ENCODE assay signal across 28 cellular contexts in the genomic region with DNA sequence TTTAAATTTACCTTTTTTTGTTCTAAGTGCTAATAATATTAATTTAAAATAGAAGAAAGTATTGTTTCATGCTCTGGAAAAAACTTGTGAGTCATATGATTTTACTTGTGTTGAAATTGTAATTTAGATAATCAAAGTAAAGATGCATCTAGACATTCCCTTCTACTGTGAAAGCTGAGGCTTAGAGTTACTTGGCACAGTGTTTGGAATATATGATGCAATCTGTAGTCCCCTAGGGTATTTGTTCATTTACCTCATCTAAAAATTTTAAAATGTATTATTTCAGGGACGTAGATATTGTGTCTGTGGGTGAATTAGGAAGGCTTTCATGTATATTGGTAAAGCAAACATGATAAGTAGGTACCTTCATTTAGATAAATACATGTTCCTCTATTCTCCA.
"Had no signal": no experiment of that assay in that cellular context is flagged by ENCODE, and none has a peak within 500 bp of the region (broad histone marks: within the 10 kb centered on the region; RNA-seq: fewer than 3 reads in every experiment).

No MANE protein-coding gene starts in this region.

- H3K36me3 Mint-ChIP-seq: activated naive CD4-positive, alpha-beta T cell treated with anti-CD3 and anti-CD28 coated beads, Interleukin-2, amount 50 U/mL, for 24 hours; activated naive CD8-positive, alpha-beta T cell treated with anti-CD3 and anti-CD28 coated beads, Interleukin-2, amount 10 ng/mL, durations not matched to agents 7 days and 5 days had no signal

- ATAC-seq: activated CD8-positive, alpha-beta T cell treated with anti-CD3 and anti-CD28 coated beads for 36 hours; activated T-cell treated with anti-CD3 and anti-CD28 coated beads, Interleukin-2, amount 50 U/mL, for 72 hours; activated T-helper 17 cell treated with anti-CD3 and anti-CD28 coated beads, Interleukin-2, amount 50 U/mL, for 72 hours; body of pancreas; Panc1 had no signal

- H3K4me1 Mint-ChIP-seq: activated CD4-positive, alpha-beta T cell treated with anti-CD3 and anti-CD28 coated beads, Interleukin-2, amount 10 ng/mL, durations not matched to agents 24 days and 14 days; activated naive CD4-positive, alpha-beta T cell treated with anti-CD3 and anti-CD28 coated beads, Interleukin-2, amount 50 U/mL, for 24 hours; activated naive CD8-positive, alpha-beta T cell treated with anti-CD3 and anti-CD28 coated beads, Interleukin-2, amount 10 ng/mL, durations not matched to agents 7 days and 5 days; activated T-helper 17 cell treated with anti-CD3 and anti-CD28 coated beads, Interleukin-2, amount 50 U/mL, for 72 hours had no signal

- H3K27ac ChIP-seq: body of pancreas, breast epithelium, KMS-11, SJCRH30 had no signal

- H3K27me3 ChIP-seq: body of pancreas, breast epithelium, SJCRH30 had no signal

- H3K36me3 ChIP-seq: breast epithelium, SJCRH30 had no signal

- H3K27ac Mint-ChIP-seq: activated CD4-positive, alpha-beta T cell treated with anti-CD3 and anti-CD28 coated beads, Interleukin-2, amount 10 ng/mL, durations not matched to agents 24 days and 14 days; activated CD8-positive, alpha-beta T cell treated with anti-CD3 and anti-CD28 coated beads for 36 hours; activated naive CD4-positive, alpha-beta T cell treated with anti-CD3 and anti-CD28 coated beads, Interleukin-2, amount 50 U/mL, for 24 hours; activated naive CD8-positive, alpha-beta T cell treated with anti-CD3 and anti-CD28 coated beads, Interleukin-2, amount 10 ng/mL, durations not matched to agents 7 days and 5 days; activated T-cell treated with anti-CD3 and anti-CD28 coated beads, Interleukin-2, amount 50 U/mL, for 72 hours; activated T-helper 17 cell treated with anti-CD3 and anti-CD28 coated beads, Interleukin-2, amount 50 U/mL, for 72 hours; T-helper 1 cell treated with Interleukin-12 subunit alpha and Interleukin-12 subunit beta and Interleukin-4 antibody, amounts not matched to agents 30 μg/mL and 1 μg/mL, for 36 hours; T-helper 2 cell treated with Interferon-gamma antibody and Interleukin-4, amounts not matched to agents 5 μg/mL and 100 μg/mL, for 36 hours had no signal

- H3K4me1 ChIP-seq: body of pancreas, breast epithelium, SJCRH30 had no signal

- H3K4me3 Mint-ChIP-seq: activated CD4-positive, alpha-beta T cell treated with anti-CD3 and anti-CD28 coated beads, Interleukin-2, amount 10 ng/mL, durations not matched to agents 24 days and 14 days; activated CD8-positive, alpha-beta T cell treated with anti-CD3 and anti-CD28 coated beads for 36 hours; activated naive CD4-positive, alpha-beta T cell treated with anti-CD3 and anti-CD28 coated beads, Interleukin-2, amount 50 U/mL, for 24 hours; activated naive CD8-positive, alpha-beta T cell treated with anti-CD3 and anti-CD28 coated beads, Interleukin-2, amount 10 ng/mL, durations not matched to agents 7 days and 5 days; activated T-cell treated with anti-CD3 and anti-CD28 coated beads, Interleukin-2, amount 50 U/mL, for 72 hours; activated T-helper 17 cell treated with anti-CD3 and anti-CD28 coated beads, Interleukin-2, amount 50 U/mL, for 72 hours; T-helper 1 cell treated with Interleukin-12 subunit alpha and Interleukin-12 subunit beta and Interleukin-4 antibody, amounts not matched to agents 30 μg/mL and 1 μg/mL, for 36 hours; T-helper 2 cell treated with Interferon-gamma antibody and Interleukin-4, amounts not matched to agents 5 μg/mL and 100 μg/mL, for 36 hours had no signal

- H3K9me2 ChIP-seq: SK-N-SH had no signal

- H3K27me3 Mint-ChIP-seq: activated CD4-positive, alpha-beta T cell treated with anti-CD3 and anti-CD28 coated beads, Interleukin-2, amount 10 ng/mL, durations not matched to agents 24 days and 14 days; activated CD8-positive, alpha-beta T cell treated with anti-CD3 and anti-CD28 coated beads for 36 hours; activated naive CD4-positive, alpha-beta T cell treated with anti-CD3 and anti-CD28 coated beads, Interleukin-2, amount 50 U/mL, for 24 hours; activated naive CD8-positive, alpha-beta T cell treated with anti-CD3 and anti-CD28 coated beads, Interleukin-2, amount 10 ng/mL, durations not matched to agents 7 days and 5 days; activated T-helper 17 cell treated with anti-CD3 and anti-CD28 coated beads, Interleukin-2, amount 50 U/mL, for 72 hours had no signal

- H3K9me3 Mint-ChIP-seq: activated CD4-positive, alpha-beta T cell treated with anti-CD3 and anti-CD28 coated beads, Interleukin-2, amount 10 ng/mL, durations not matched to agents 24 days and 14 days; activated naive CD8-positive, alpha-beta T cell treated with anti-CD3 and anti-CD28 coated beads, Interleukin-2, amount 10 ng/mL, durations not matched to agents 7 days and 5 days had no signal

- H3K4me2 ChIP-seq: KMS-11, SK-N-SH had no signal

- H3K4me3 ChIP-seq: body of pancreas, breast epithelium, SJCRH30 had no signal

- DNase-seq: activated CD4-positive, alpha-beta T cell treated with anti-CD3 and anti-CD28 coated beads, Interleukin-2, amount 10 ng/mL, durations not matched to agents 24 days and 14 days; activated CD4-positive, alpha-beta T cell treated with anti-CD3 and anti-CD28 coated beads, Interleukin-2, amount 50 U/mL, for 4 hours; activated CD8-positive, alpha-beta T cell treated with anti-CD3 and anti-CD28 coated beads for 36 hours; activated effector memory CD4-positive, alpha-beta T cell treated with anti-CD3 and anti-CD28 coated beads, Interleukin-2, amount 50 U/mL, for 16 hours; activated naive CD4-positive, alpha-beta T cell treated with Interleukin-2 at 50 U/mL for 16 hours; activated naive CD8-positive, alpha-beta T cell treated with anti-CD3 and anti-CD28 coated beads, Interleukin-2, amount 10 ng/mL, durations not matched to agents 7 days and 5 days; activated T-cell treated with anti-CD3 and anti-CD28 coated beads, Interleukin-2, amount 50 U/mL, for 1 hour; activated T-cell treated with anti-CD3 and anti-CD28 coated beads, Interleukin-2, amount 50 U/mL, for 72 hours; body of pancreas; caudate nucleus; cerebellar nuclear complex; NCI-H1092 treated with DMSO at 0.1 percent for 48 hours; NCI-H1417; NCI-H146; NCI-H187; NCI-H2029 treated with DMSO at 0.1 percent for 48 hours; NCI-H2171; NCI-H524; SHP77; SJCRH30; SK-N-SH had no signal
